Comparison of ENCODE assay signal across 14 cellular contexts in the genomic region with DNA sequence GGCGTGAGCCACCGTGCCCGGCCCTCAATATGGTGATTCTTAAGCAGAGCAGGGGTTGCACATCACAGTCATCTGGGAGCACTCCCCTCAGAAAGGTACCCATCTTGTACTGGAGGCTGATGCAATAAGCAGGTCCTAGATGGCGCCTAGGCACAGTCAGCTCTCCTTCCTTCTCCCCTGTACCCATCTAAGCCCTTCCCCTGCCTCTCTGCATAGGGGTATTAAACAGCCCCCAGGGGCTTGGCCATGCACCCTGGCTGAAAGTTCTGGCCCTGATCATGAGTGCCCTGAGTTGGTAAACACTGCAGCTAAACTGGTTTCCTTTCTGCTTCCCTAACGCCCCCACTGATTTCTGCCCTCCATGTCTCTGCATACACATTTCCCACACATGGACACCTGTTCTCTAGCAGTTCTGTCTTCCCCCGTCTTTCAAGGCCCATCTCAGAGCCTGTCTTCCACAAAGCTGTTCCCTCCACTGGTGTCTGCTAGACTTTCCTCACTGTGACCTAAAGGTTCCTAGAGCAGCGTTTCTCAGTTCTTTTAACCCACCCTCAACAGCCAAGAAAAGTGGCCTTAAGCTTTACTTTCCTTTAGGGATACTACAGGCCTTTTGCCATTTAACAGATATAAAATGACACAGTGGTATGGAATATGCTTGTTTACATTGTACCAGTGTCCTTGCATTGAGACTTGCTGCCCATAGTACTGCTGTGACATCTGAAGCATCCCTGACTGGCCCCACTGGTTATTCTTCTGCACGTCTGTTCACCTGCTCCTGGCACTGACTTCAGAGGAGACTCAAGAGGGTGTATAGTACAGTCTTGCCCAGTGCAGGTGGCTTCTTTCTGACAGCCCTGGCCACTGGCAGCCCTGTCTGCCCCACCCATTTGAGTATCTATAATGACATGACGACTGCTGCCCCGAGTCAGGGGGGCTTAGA. TPM values are rescaled to one million over a fixed set of nuclear protein-coding genes. Genes with fewer than 3 reads are reported as not detected.
A peak's percentile ranks its signal among the peaks of the same experiment; 100 is the strongest.
DNase-seq lines count a peak whose midpoint lies in the region; TF ChIP-seq lines count a peak whose summit lies in the region.
"Had no signal": no experiment of that assay in that cellular context is flagged by ENCODE, and none has a peak within 500 bp of the region (broad histone marks: within the 10 kb centered on the region; RNA-seq: fewer than 3 reads in every experiment).

No MANE protein-coding gene starts in this region.

- peaks cover 6% of the 10 kb centered on the region for H3K36me3 Mint-ChIP-seq in progenitor cell of endocrine pancreas (ENCODE audit: insufficient read depth)

- no peaks in the 10 kb centered on the region for H3K9me3 ChIP-seq in GM23248 (ENCODE audit: low read depth)
- H3K9me3 ChIP-seq: heart left ventricle, right lobe of liver had no signal

- no peaks in the 10 kb centered on the region for H3K4me1 ChIP-seq in GM23248 (ENCODE audit: insufficient read depth)

- H3K9me3 Mint-ChIP-seq in progenitor cell of endocrine pancreas (ENCODE audit: low read depth), result no peaks in the 10 kb centered on the region

- 83 to 88% methylated on average over 10 of the region's 10 CpGs for WGBS in GM23248 (ENCODE audit: low coverage in 1 of 2, low lambda C conversion rate in 2 of 2, missing lambda C conversion rate in 2 of 2), 2 experiments

- H3K27ac ChIP-seq in cingulate gyrus (ENCODE audit: low read depth, low read length) (peak overlapping the region; percentile 41), GM23248 (no peak overlapping the region)
- H3K27ac ChIP-seq: heart left ventricle, right lobe of liver had no signal

- peak overlapping the region; percentile 92 for H3K27ac Mint-ChIP-seq in progenitor cell of endocrine pancreas

- H3K79me2 ChIP-seq in GM23248 (ENCODE audit: insufficient read depth), result peaks cover 100% of the 10 kb centered on the region

- peaks cover 64% of the 10 kb centered on the region for H4K20me1 ChIP-seq in GM23248 (ENCODE audit: insufficient read depth)

- no peak overlapping the region for H2AFZ ChIP-seq in GM23248

- H3K4me3 Mint-ChIP-seq in progenitor cell of endocrine pancreas (ENCODE audit: low read depth), result no peak overlapping the region

- no peaks in the 10 kb centered on the region; the same call in 1 of the 2 replicates for H3K36me3 ChIP-seq in GM23248 (ENCODE audit: low read depth)
- H3K36me3 ChIP-seq: right lobe of liver had no signal

- H3F3A ChIP-seq in GM23248 (ENCODE audit: insufficient read depth), result 0 out of 2 replicates have a peak, but pooled peaks cover 2% of the 10 kb centered on the region

- TF ChIP-seq CTCF in progenitor cell of endocrine pancreas (IDR thresholded peaks at IDR 0.05; ENCODE audit: unreplicated experiment), result no peak

- no peaks in the 10 kb centered on the region for H3K27me3 ChIP-seq in GM23248 (replicated peaks; ENCODE audit: insufficient read depth)
- H3K27me3 ChIP-seq: heart left ventricle, right lobe of liver had no signal

- H3K4me2 ChIP-seq in GM23248 (ENCODE audit: unreplicated experiment), result no peak overlapping the region

- H3K9ac ChIP-seq in GM23248, result no peak overlapping the region

- in situ Hi-C loops in GM23248 (cut with MboI), result no loop called here

- DNase-seq in NCI-H2196 (lab: John Stamatoyannopoulos, UW; ENCODE audit: unreplicated experiment) (peak; percentile 9), NCI-H2196 treated with DMSO at 0.1 percent for 48 hours (lab: John Stamatoyannopoulos, UW; ENCODE audit: unreplicated experiment) (no peak), NCI-H510A treated with DMSO at 0.1 percent for 48 hours (lab: John Stamatoyannopoulos, UW) (peak; percentile 60), progenitor cell of endocrine pancreas (ENCODE audit: low spot score, unreplicated experiment) (no peak), GM19240 (ENCODE audit: insufficient read length, low spot score) (no peak), GM23248 (no peak), RKO (ENCODE audit: low spot score) (no peak)
- DNase-seq: activated gamma-delta T cell treated with Interleukin-2 at 50 U/mL for 16 hours, heart left ventricle, NCI-H1694 treated with DMSO at 0.1 percent for 48 hours, right lobe of liver had no signal

- H3K4me3 ChIP-seq in GM23248, result no peak overlapping the region
- H3K4me3 ChIP-seq: heart left ventricle, right lobe of liver had no signal

- no peaks in the 10 kb centered on the region for H3K9me2 ChIP-seq in GM23248 (ENCODE audit: insufficient read depth)

- peaks cover 3% of the 10 kb centered on the region for H3K4me1 Mint-ChIP-seq in progenitor cell of endocrine pancreas (ENCODE audit: low read depth)

- no peaks in the 10 kb centered on the region for H3K27me3 Mint-ChIP-seq in progenitor cell of endocrine pancreas

RNA-seq across cellular contexts. Expression of a gene that starts 15.6 kb away (rescaled TPM):
- total RNA-seq in progenitor cell of endocrine pancreas, result 64.6 and 67.4 TPM in 2 replicates
- total RNA-seq in GM23248 (2014; rRNA removed; shearing (Covaris generic)), result 41.9 and 57.2 TPM in 2 replicates
- 115 TPM in 2 replicates for polyA plus RNA-seq in GM23248 (2016; fragmentation: Nextera tagmentation; extraction: Ambion mirVana)

RNA-seq across cellular contexts. Expression of a gene that starts 31.8 kb away (rescaled TPM):
- total RNA-seq in progenitor cell of endocrine pancreas, result 1.2 TPM in 1 of 2 replicates, not detected in the other
- 0.22 TPM in 1 of 2 replicates, not detected in the other for total RNA-seq in GM23248 (2014; rRNA removed; shearing (Covaris generic))
- 0.15 TPM in 1 of 2 replicates, not detected in the other for polyA plus RNA-seq in GM23248 (2016; fragmentation: Nextera tagmentation; extraction: Ambion mirVana)
- polyA plus RNA-seq: heart left ventricle had no signal

RNA-seq across cellular contexts. Expression of a gene that starts 46.8 kb away (rescaled TPM):
- 19.0 and 21.4 TPM in 2 replicates for total RNA-seq in progenitor cell of endocrine pancreas
- 27.1 and 31.5 TPM in 2 replicates for total RNA-seq in GM23248 (2014; rRNA removed; shearing (Covaris generic))
- polyA plus RNA-seq in GM23248 (2016; fragmentation: Nextera tagmentation; extraction: Ambion mirVana), result 20.0 and 25.1 TPM in 2 replicates

RNA-seq across cellular contexts. Expression of a gene that starts 49.5 kb away (rescaled TPM):
- total RNA-seq in progenitor cell of endocrine pancreas, result 1.3 and 1.4 TPM in 2 replicates
- 0.54 TPM in 1 of 2 replicates, not detected in the other for total RNA-seq in GM23248 (2014; rRNA removed; shearing (Covaris generic))
- 0.10 TPM in 1 of 2 replicates, not detected in the other for polyA plus RNA-seq in GM23248 (2016; fragmentation: Nextera tagmentation; extraction: Ambion mirVana)
- total RNA-seq: A172, lung microvascular endothelial cell, right lobe of liver had no signal

RNA-seq across cellular contexts. Expression of a gene that starts 59.0 kb away (rescaled TPM):
- 27.0 and 28.2 TPM in 2 replicates for total RNA-seq in progenitor cell of endocrine pancreas
- 28.8 and 33.9 TPM in 2 replicates for total RNA-seq in GM23248 (2014; rRNA removed; shearing (Covaris generic))
- 37.2 and 38.7 TPM in 2 replicates for polyA plus RNA-seq in GM23248 (2016; fragmentation: Nextera tagmentation; extraction: Ambion mirVana)

Comparison
In these comparisons a context has a peak if more than half of its experiments do, and no peak if none do; other contexts are left out.
1. DNase-seq: peak in NCI-H2196 (single experiment) and NCI-H510A treated with DMSO at 0.1 percent for 48 hours (single experiment); none in NCI-H2196 treated with DMSO at 0.1 percent for 48 hours (single experiment), progenitor cell of endocrine pancreas (single experiment), GM19240 (single experiment), GM23248 (single experiment) and RKO (single experiment).